8 cellular contexts compared by ENCODE assay signal in the genomic region with DNA sequence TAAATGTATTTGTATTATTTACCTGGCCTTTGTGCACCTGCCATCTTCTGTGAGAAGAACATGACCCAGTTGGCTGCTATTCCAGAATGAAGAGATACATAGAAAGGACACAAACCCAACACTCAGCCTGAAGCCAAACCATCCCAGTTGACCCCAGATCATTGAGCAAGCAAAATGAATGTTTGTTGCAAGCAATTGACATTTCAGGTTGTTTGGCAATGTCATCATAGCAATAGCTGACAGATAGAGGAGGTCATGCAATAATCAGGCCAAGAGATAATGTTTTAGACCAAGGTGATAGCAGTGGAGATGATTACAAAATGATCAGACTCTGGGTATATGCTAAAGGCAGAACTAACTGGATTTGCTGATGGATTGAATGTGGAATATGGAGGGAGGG.
"Had no signal": no experiment of that assay in that cellular context is flagged by ENCODE, and none has a peak within 500 bp of the region (broad histone marks: within the 10 kb centered on the region; RNA-seq: fewer than 3 reads in every experiment).

No MANE protein-coding gene starts in this region.

- ATAC-seq: GM12878 had no signal

- FAIRE-seq: G401.6, GM12878, GM12891, GM12892, GM18507, GM19239 had no signal

- H3K4me3 ChIP-seq: GM12878 had no signal

- DNase-seq: GDM1, GF-D8 had no signal
